ENCODE assay signal across 13 cellular contexts in the genomic region with DNA sequence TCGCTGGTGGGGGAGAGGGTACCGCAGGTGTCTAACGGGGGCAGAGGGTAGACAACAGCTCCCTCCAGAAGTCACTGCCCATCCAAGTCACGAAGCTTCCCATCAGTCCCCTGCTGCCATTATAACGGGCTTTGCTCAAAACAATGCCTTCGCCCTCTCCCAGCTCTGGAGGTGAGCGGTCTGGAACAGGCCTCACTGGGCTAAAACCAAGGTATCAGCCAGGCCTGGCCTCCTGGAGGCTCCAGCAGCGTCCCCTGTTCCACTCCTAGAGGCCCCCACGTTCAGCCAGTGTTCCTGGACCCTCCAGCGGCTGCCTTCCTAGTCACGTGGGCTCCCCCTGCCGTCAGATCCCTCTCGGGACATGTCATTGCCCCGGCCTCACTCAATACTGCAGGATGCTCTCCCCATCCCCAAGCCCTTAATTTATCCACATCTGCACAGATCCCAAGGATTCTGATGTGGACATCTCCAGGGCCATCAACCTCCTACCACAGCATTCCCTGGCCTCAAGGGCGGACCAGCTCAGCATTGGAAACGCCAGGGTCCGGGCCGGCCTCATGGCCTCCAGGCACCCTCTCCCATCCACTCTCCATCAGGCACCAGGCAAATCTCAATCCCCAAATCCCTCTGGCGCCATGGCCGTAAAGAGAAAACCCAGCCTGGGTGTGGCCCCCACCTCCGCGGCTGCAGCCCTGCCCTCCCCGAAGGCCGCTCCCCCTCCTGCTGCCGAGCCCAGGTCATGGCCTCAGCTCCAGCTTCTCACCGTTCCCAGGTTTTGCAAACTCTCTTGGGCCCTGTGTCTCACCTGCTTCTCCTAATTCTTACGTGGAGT.
DNase-seq lines count a peak whose midpoint lies in the region; TF ChIP-seq lines count a peak whose summit lies in the region.
"Had no signal": no experiment of that assay in that cellular context is flagged by ENCODE, and none has a peak within 500 bp of the region (broad histone marks: within the 10 kb centered on the region; RNA-seq: fewer than 3 reads in every experiment).

No MANE protein-coding gene starts in this region.

- H3K4me1 Mint-ChIP-seq in HFFc6 (ENCODE audit: low read depth) = peaks cover 31% of the 10 kb centered on the region

- no peaks in the 10 kb centered on the region for H3K36me3 ChIP-seq in muscle layer of colon (ENCODE audit: insufficient read depth, low read length)
- H3K36me3 ChIP-seq: thyroid gland had no signal

- no peaks in the 10 kb centered on the region for H3K9me3 Mint-ChIP-seq in HFFc6

- TF ChIP-seq CTCF in 22Rv1 (IDR thresholded peaks at IDR 0.05) = peak; percentile 6; the same call in 1 of the 2 replicates
- no peak; the same call in 1 of the 2 replicates for TF ChIP-seq CTCF in HFFc6 (IDR thresholded peaks at IDR 0.05)
- TF ChIP-seq CTCF in cardiac fibroblast (IDR thresholded peaks at IDR 0.05; ENCODE audit: low read depth, low read length) = peak; percentile 9

- H3K4me1 ChIP-seq in muscle layer of colon (ENCODE audit: insufficient read depth, low read length) = peaks cover 64% of the 10 kb centered on the region

- DNase-seq in HFFc6 (no peak), cardiac fibroblast (ENCODE audit: low read depth in 2 of 2) (no peak), SIG-M5 treated with dmso at 0.1 percent for 504 hours (lab: John Stamatoyannopoulos, UW; ENCODE audit: unreplicated experiment) (no peak), retina (no peak), NCI-H2171 treated with DMSO at 0.1 percent for 48 hours (lab: John Stamatoyannopoulos, UW) (no peak), HUDEP-2 (lab: John Stamatoyannopoulos, UW; ENCODE audit: unreplicated experiment in 76 of 76) (no peak)
- DNase-seq: NCI-H187; OCI-M1; stimulated activated CD4-positive, alpha-beta T cell treated with anti-CD3 and anti-CD28 coated beads, Interleukin-4, amount 100 ng/mL, for 1 hour; thyroid gland had no signal

- H3K9ac ChIP-seq in muscle layer of colon (ENCODE audit: low read length) = no peak overlapping the region

- peak overlapping the region; percentile 86 for H3K27ac Mint-ChIP-seq in HFFc6
- H3K27ac Mint-ChIP-seq: B cell had no signal

- no peaks in the 10 kb centered on the region for H3K27me3 ChIP-seq in muscle layer of colon (ENCODE audit: control insufficient read depth in 1 of 2, insufficient read depth in 2 of 2, low read length in 2 of 2)
- H3K27me3 ChIP-seq: thyroid gland had no signal

- H3K4me3 ChIP-seq in cardiac fibroblast (replicated peaks in 1 of 2; ENCODE audit: low read depth in 2 of 2, low read length in 2 of 2) = no peak overlapping the region
- H3K4me3 ChIP-seq in muscle layer of colon (ENCODE audit: low read depth in 1 of 2, low read length in 2 of 2) = no peak overlapping the region
- H3K4me3 ChIP-seq: thyroid gland had no signal

- H3K27ac ChIP-seq in 22Rv1 (no peak overlapping the region), muscle layer of colon (ENCODE audit: low read depth, low read length) (peak overlapping the region; percentile 56)
- H3K27ac ChIP-seq: thyroid gland had no signal

- no peaks in the 10 kb centered on the region for H3K9me3 ChIP-seq in muscle layer of colon (ENCODE audit: low read length)
- H3K9me3 ChIP-seq: thyroid gland had no signal

- no peak overlapping the region for H3K4me3 Mint-ChIP-seq in HFFc6
- H3K4me3 Mint-ChIP-seq: B cell had no signal

- H3K27me3 Mint-ChIP-seq in HFFc6 (ENCODE audit: insufficient read depth) = no peaks in the 10 kb centered on the region

- H3K36me3 Mint-ChIP-seq in HFFc6 (ENCODE audit: low read depth) = no peaks in the 10 kb centered on the region
